In the genomic region with DNA sequence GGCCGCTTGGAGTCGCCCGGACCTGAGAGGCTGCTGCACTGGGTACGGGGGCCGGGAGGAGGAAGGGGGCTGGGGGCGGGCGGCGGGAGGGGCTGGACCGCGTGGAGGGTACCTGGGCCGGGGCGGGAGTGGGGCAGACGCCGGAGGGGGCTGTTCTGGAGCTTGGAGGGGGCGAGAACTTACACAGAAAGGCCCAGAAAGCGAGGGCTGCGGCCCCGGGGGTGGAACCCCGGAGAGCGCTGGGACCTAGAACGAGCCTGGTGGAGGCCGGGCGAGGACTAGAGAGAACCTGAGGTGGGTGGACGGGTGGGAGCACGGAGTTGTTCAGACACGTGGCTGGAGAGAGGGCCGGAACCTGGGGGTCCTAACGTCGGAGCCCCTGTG, we compare ENCODE assay signal across 8 cellular contexts. TPM values are rescaled to one million over a fixed set of nuclear protein-coding genes. Genes with fewer than 3 reads are reported as not detected.
DNase-seq lines count a peak whose midpoint lies in the region; ATAC-seq, FAIRE-seq and TF ChIP-seq lines count a peak whose summit lies in the region.

No MANE protein-coding gene starts in this region.

- in situ Hi-C loops in GM13976 (cut with MboI; ENCODE audit: low sequenced_read_pairs, unreplicated experiment), result no loop called here

- H3K9ac ChIP-seq in HCT116 (ENCODE audit: low read length), result peak overlapping the region; percentile 99
- H3K9ac ChIP-seq in skeletal muscle satellite cell (ENCODE audit: low read depth, low read length), result peak overlapping the region; percentile 90

- H3K36me3 ChIP-seq in HCT116 (ENCODE audit: control insufficient read depth in 1 of 2, insufficient read depth in 2 of 2, low read length in 2 of 2) (peaks cover 10 to 12% of the 10 kb centered on the region in 2 experiments; a peak in 3 of 4 replicates), WERI-Rb-1 (peaks cover 17% of the 10 kb centered on the region), skeletal muscle satellite cell (ENCODE audit: insufficient read depth, low read length) (peaks cover 12% of the 10 kb centered on the region)

- no peaks in the 10 kb centered on the region for H3K9me2 ChIP-seq in HCT116 (ENCODE audit: insufficient read depth)

- no peak overlapping the region for H2AFZ ChIP-seq in HCT116 (ENCODE audit: low read depth, low read length, poor library complexity, severe bottlenecking)

- RAD21 ChIA-PET in HCT116 (lab: Charles Lee; ENCODE audit: low non-redundant PET in 1 of 2, low total read pairs in 2 of 2, uncharacterized antibody in 2 of 2, unreplicated experiment in 2 of 2), result no interaction called here

- H3K4me2 ChIP-seq in HCT116 (ENCODE audit: low read length) (peak overlapping the region; percentile 75), skeletal muscle satellite cell (ENCODE audit: low read length) (peak overlapping the region; percentile 92)

- no peaks in the 10 kb centered on the region for H4K20me1 ChIP-seq in HCT116 (ENCODE audit: insufficient read depth)

- H3K4me3 ChIP-seq in HCT116 (replicated peaks in 1 of 2; ENCODE audit: low read depth in 1 of 2, low read length in 2 of 2), result peak overlapping the region; percentile 94 to 97
- peak overlapping the region; percentile 86 for H3K4me3 ChIP-seq in WERI-Rb-1 (ENCODE audit: low read depth, low read length)
- peak overlapping the region; percentile 94 for H3K4me3 ChIP-seq in skeletal muscle satellite cell (ENCODE audit: low read length)

- POLR2A ChIA-PET in HCT116 (lab: Charles Lee), result interaction anchor here (1.2 kb wide), 1 partner anchor 9 kb away, joined by 5 read pairs; no protein-coding TSS in a partner anchor

- TF ChIP-seq CTCF in HCT116 (IDR thresholded peaks at IDR 0.05 in 2 of 3, conservative IDR thresholded peaks at IDR 0.05 in 1 of 3; ENCODE audit: borderline replicate concordance in 1 of 3, insufficient read depth in 1 of 3, low read depth in 2 of 3, low read length in 2 of 3) (no peak), WERI-Rb-1 (IDR thresholded peaks at IDR 0.05; ENCODE audit: low read depth, low read length) (no peak), GM13976 (IDR thresholded peaks at IDR 0.05; ENCODE audit: borderline replicate concordance, control extremely low read depth, extremely low read depth, insufficient read depth, missing control alignments) (no peak)

- no peaks in the 10 kb centered on the region for H3K9me3 ChIP-seq in HCT116 (ENCODE audit: control insufficient read depth in 1 of 2, insufficient read depth in 1 of 2, low read depth in 1 of 2, low read length in 2 of 2)
- no peaks in the 10 kb centered on the region for H3K9me3 ChIP-seq in WERI-Rb-1 (ENCODE audit: severe bottlenecking)
- H3K9me3 ChIP-seq in skeletal muscle satellite cell (replicated peaks; ENCODE audit: low read length), result no peaks in the 10 kb centered on the region

- CTCF ChIA-PET in HCT116 (lab: Charles Lee), result interaction anchor here (0.8 to 2.8 kb wide), 2 partner anchors 9 to 11 kb away, joined by 4 to 12 read pairs; a partner anchor contains a TSS

- peaks cover 52% of the 10 kb centered on the region for H3K79me2 ChIP-seq in HCT116 (ENCODE audit: insufficient read depth, low read length)

- ATAC-seq in HCT116 (peak; percentile 7), HG03565 (IDR thresholded peaks at IDR 0.05; ENCODE audit: unreplicated experiment) (no peak)

- no peak for TF ChIP-seq RAD21 in HCT116 (IDR thresholded peaks at IDR 0.05; ENCODE audit: low read depth)

- peaks cover 16 to 47% of the 10 kb centered on the region in 2 experiments; a peak in 3 of 4 replicates for H3K4me1 ChIP-seq in HCT116 (ENCODE audit: control insufficient read depth in 1 of 2, insufficient read depth in 2 of 2, low read length in 2 of 2)
- H3K4me1 ChIP-seq in skeletal muscle satellite cell (ENCODE audit: control insufficient read depth, insufficient read depth, low read length), result peaks cover 48% of the 10 kb centered on the region

- TF ChIP-seq POLR2A in HCT116 (IDR thresholded peaks at IDR 0.05; ENCODE audit: borderline replicate concordance, extremely low read depth, insufficient read depth, insufficient read length) (no peak), GM12891 (IDR thresholded peaks at IDR 0.05; ENCODE audit: low read depth, low read length) (no peak)

- no peaks in the 10 kb centered on the region for H3K27me3 ChIP-seq in HCT116 (ENCODE audit: insufficient read depth, low read length)
- H3K27me3 ChIP-seq in WERI-Rb-1 (ENCODE audit: insufficient read depth, low read depth, severe bottlenecking), result no peaks in the 10 kb centered on the region
- no peaks in the 10 kb centered on the region for H3K27me3 ChIP-seq in skeletal muscle satellite cell (ENCODE audit: control insufficient read depth, insufficient read depth, low read length)

- intact Hi-C loops in HCT116 (cut with micrococcal nuclease), result no loop called here

- FAIRE-seq in GM12891 (lab: Jason Lieb, UNC), result no peak

- BruUV-seq in HCT116 (replicated peaks; lab: Mats Ljungman, UMichigan), result no TSS peak

- DNase-seq in HCT116 (ENCODE audit: low read depth, low spot score), result no peak
- DNase-seq in WERI-Rb-1, result no peak
- DNase-seq in glomerular visceral epithelial cell (ENCODE audit: extremely low spot score), result peak; percentile 21
- no peak for DNase-seq in GM12891 (ENCODE audit: insufficient read length, low spot score)
- DNase-seq in COR-L47 (lab: John Stamatoyannopoulos, UW), result no peak
- DNase-seq in GM13976 (ENCODE audit: low spot score), result no peak

- H3K27ac ChIP-seq in HCT116 (ENCODE audit: low read depth, low read length), result peak overlapping the region; percentile 96
- H3K27ac ChIP-seq in WERI-Rb-1, result peak overlapping the region; percentile 71

TF ChIP-seq in HCT116, 20 proteins besides CTCF, POLR2A, EP300 and RAD21:
- TF ChIP-seq YY1 (IDR thresholded peaks at IDR 0.05; ENCODE audit: extremely low read depth, insufficient replicate concordance, low read depth, low read length) (no peak), EZH2phosphoT487 (IDR thresholded peaks at IDR 0.05; ENCODE audit: borderline replicate concordance) (no peak), ELF1 (IDR thresholded peaks at IDR 0.05; ENCODE audit: borderline replicate concordance, low read depth) (no peak)
- TF ChIP-seq, protein P1, sequence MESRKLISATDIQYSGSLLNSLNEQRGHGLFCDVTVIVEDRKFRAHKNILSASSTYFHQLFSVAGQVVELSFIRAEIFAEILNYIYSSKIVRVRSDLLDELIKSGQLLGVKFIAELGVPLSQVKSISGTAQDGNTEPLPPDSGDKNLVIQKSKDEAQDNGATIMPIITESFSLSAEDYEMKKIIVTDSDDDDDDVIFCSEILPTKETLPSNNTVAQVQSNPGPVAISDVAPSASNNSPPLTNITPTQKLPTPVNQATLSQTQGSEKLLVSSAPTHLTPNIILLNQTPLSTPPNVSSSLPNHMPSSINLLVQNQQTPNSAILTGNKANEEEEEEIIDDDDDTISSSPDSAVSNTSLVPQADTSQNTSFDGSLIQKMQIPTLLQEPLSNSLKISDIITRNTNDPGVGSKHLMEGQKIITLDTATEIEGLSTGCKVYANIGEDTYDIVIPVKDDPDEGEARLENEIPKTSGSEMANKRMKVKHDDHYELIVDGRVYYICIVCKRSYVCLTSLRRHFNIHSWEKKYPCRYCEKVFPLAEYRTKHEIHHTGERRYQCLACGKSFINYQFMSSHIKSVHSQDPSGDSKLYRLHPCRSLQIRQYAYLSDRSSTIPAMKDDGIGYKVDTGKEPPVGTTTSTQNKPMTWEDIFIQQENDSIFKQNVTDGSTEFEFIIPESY (IDR thresholded peaks at IDR 0.05; ENCODE audit: extremely low read depth, insufficient replicate concordance, low read length), result no peak
TF ChIP-seq in HCT116: peak in this region for 0.

TF ChIP-seq in GM12891, 5 proteins besides CTCF, POLR2A, EP300 and RAD21:
- TF ChIP-seq SPI1 (IDR thresholded peaks at IDR 0.05; ENCODE audit: low read depth, low read length), result no peak
- no peak for TF ChIP-seq POU2F2 (IDR thresholded peaks at IDR 0.05; ENCODE audit: low read depth, low read length)
- TF ChIP-seq PAX5 (IDR thresholded peaks at IDR 0.05; ENCODE audit: insufficient read depth, low read length, severe bottlenecking), result no peak
- TF ChIP-seq TAF1 (IDR thresholded peaks at IDR 0.05; ENCODE audit: low read depth, low read length), result no peak
- no peak; the same call in 1 of the 2 replicates for TF ChIP-seq POLR2AphosphoS5 (IDR thresholded peaks at IDR 0.05; ENCODE audit: low read depth, low read length)

RNA-seq across cellular contexts. Expression of a gene that starts 0.3 kb away (rescaled TPM):
- 44.4 TPM for total RNA-seq in HCT116 (2021; ENCODE audit: unreplicated experiment)
- polyA plus RNA-seq in HCT116 (2012), result 47.8 and 48.2 TPM in 2 replicates
- total RNA-seq in skeletal muscle satellite cell (2012; rRNA removed), result 14.2 and 14.4 TPM in 2 replicates
- 47.3 TPM for polyA plus RNA-seq in GM12891 (2012; ENCODE audit: low read depth, missing spikeins)

RNA-seq across cellular contexts. Expression of a gene that starts 2.9 kb away (rescaled TPM):
- total RNA-seq in HCT116 (2021; ENCODE audit: unreplicated experiment), result 36.7 TPM
- polyA plus RNA-seq in HCT116 (2012), result 37.1 and 47.1 TPM in 2 replicates
- total RNA-seq in skeletal muscle satellite cell (2012; rRNA removed), result 1.7 and 2.0 TPM in 2 replicates
- polyA plus RNA-seq in GM12891 (2012; ENCODE audit: low read depth, missing spikeins), result 23.7 TPM

RNA-seq across cellular contexts. Expression of a gene that starts 4.3 kb away (rescaled TPM):
- 1.0 TPM for total RNA-seq in HCT116 (2021; ENCODE audit: unreplicated experiment)
- 0.56 and 0.70 TPM in 2 replicates for polyA plus RNA-seq in HCT116 (2012)
- 5.1 and 6.8 TPM in 2 replicates for total RNA-seq in skeletal muscle satellite cell (2012; rRNA removed)
- polyA plus RNA-seq in GM12891 (2012; ENCODE audit: low read depth, missing spikeins), result 29.7 TPM

RNA-seq across cellular contexts. Expression of a gene that starts 11.1 kb away (rescaled TPM):
- total RNA-seq in HCT116 (2021; ENCODE audit: unreplicated experiment), result 259 TPM
- 199 and 201 TPM in 2 replicates for polyA plus RNA-seq in HCT116 (2012)
- 120 and 132 TPM in 2 replicates for total RNA-seq in skeletal muscle satellite cell (2012; rRNA removed)
- 150 TPM for polyA plus RNA-seq in GM12891 (2012; ENCODE audit: low read depth, missing spikeins)

RNA-seq across cellular contexts. Expression of a gene that starts 19.4 kb away (rescaled TPM):
- 5.3 TPM for total RNA-seq in HCT116 (2021; ENCODE audit: unreplicated experiment)
- 7.5 and 8.0 TPM in 2 replicates for polyA plus RNA-seq in HCT116 (2012)
- 3.0 and 4.2 TPM in 2 replicates for total RNA-seq in skeletal muscle satellite cell (2012; rRNA removed)
- polyA plus RNA-seq in GM12891 (2012; ENCODE audit: low read depth, missing spikeins), result 3.3 TPM
